ENCODE assay signal across 26 cellular contexts in genomic region chr1:167387251-167387910, GRCh38.
A peak's percentile ranks its signal among the peaks of the same experiment; 100 is the strongest.
DNase-seq lines count a peak whose midpoint lies in the region; ATAC-seq, FAIRE-seq and TF ChIP-seq lines count a peak whose summit lies in the region.
"Had no signal": no experiment of that assay in that cellular context is flagged by ENCODE, and none has a peak within 500 bp of the region (broad histone marks: within the 10 kb centered on the region; RNA-seq: fewer than 3 reads in every experiment).

No MANE protein-coding gene starts in this region.

- H3K27me3 ChIP-seq in left ventricle myocardium inferior (ENCODE audit: low read depth) (no peaks in the 10 kb centered on the region), endothelial cell of umbilical vein (ENCODE audit: control insufficient read depth in 2 of 2, insufficient read depth in 2 of 2, low read length in 2 of 2) (no peaks in the 10 kb centered on the region)
- H3K27me3 ChIP-seq: dorsolateral prefrontal cortex, vagina had no signal

- H3K27ac ChIP-seq in left ventricle myocardium inferior (replicated peaks) (no peak overlapping the region), endothelial cell of umbilical vein (ENCODE audit: insufficient read depth, low read depth, low read length) (no peak overlapping the region)
- H3K27ac ChIP-seq: dorsolateral prefrontal cortex, KMS-11, parathyroid adenoma, vagina had no signal

- H3K4me1 ChIP-seq in left ventricle myocardium inferior (peaks cover 7% of the 10 kb centered on the region), endothelial cell of umbilical vein (ENCODE audit: control insufficient read depth, extremely low read depth, insufficient read depth, low read length) (no peaks in the 10 kb centered on the region)
- H3K4me1 ChIP-seq: parathyroid adenoma, vagina had no signal

- TF ChIP-seq POLR2A in endothelial cell of umbilical vein (IDR thresholded peaks at IDR 0.05; ENCODE audit: low read depth, low read length): no peak

- H3K9me3 Mint-ChIP-seq in nephron progenitor cell: no peaks in the 10 kb centered on the region
- H3K9me3 Mint-ChIP-seq: central memory CD8-positive, alpha-beta T cell; neural crest cell; stimulated activated naive CD8-positive, alpha-beta T cell treated with anti-CD3 and anti-CD28 coated beads, Interleukin-15, Interleukin-2, amounts not matched to agents 100 ng/mL and 50 ng/mL, for 24 hours had no signal

- ATAC-seq in left ventricle myocardium superior (peak; percentile 47), GM19351 (IDR thresholded peaks at IDR 0.05; ENCODE audit: unreplicated experiment) (no peak)
- ATAC-seq: sciatic nerve, SK-N-SH treated with all-trans-retinoic acid at 6 μM for 48 hours had no signal

- no peaks in the 10 kb centered on the region for H3K27me3 Mint-ChIP-seq in nephron progenitor cell (ENCODE audit: low read depth, poor library complexity)
- H3K27me3 Mint-ChIP-seq: B cell; central memory CD8-positive, alpha-beta T cell; stimulated activated naive CD8-positive, alpha-beta T cell treated with anti-CD3 and anti-CD28 coated beads, Interleukin-15, Interleukin-2, amounts not matched to agents 100 ng/mL and 50 ng/mL, for 24 hours had no signal

- no TSS peak for BruUV-seq in endothelial cell of umbilical vein (replicated peaks; lab: Mats Ljungman, UMichigan)

- dilution Hi-C loops in endothelial cell of umbilical vein (cut with MboI; ENCODE audit: extremely low pct_ligation_motif_present, low sequenced_read_pairs): no loop called here

- no peak for FAIRE-seq in endothelial cell of umbilical vein (lab: Jason Lieb, UNC)
- FAIRE-seq: G401.6, keratinocyte had no signal

- H3K9ac ChIP-seq in endothelial cell of umbilical vein (replicated peaks; ENCODE audit: extremely low read depth, insufficient read depth, low read length): no peak overlapping the region
- H3K9ac ChIP-seq: KMS-11, parathyroid adenoma had no signal

- H3K36me3 ChIP-seq in left ventricle myocardium inferior (peaks cover 47% of the 10 kb centered on the region), endothelial cell of umbilical vein (ENCODE audit: control insufficient read depth in 2 of 2, extremely low read depth in 1 of 2, insufficient read depth in 2 of 2, low read length in 2 of 2) (no peaks in the 10 kb centered on the region)

- intact Hi-C loops in left ventricle myocardium superior (cut with micrococcal nuclease) (no loop called here), left ventricle myocardium inferior (cut with micrococcal nuclease) (no loop called here), endothelial cell of umbilical vein (cut with micrococcal nuclease) (no loop called here)

- H3K4me3 ChIP-seq in left ventricle myocardium inferior: no peak overlapping the region
- H3K4me3 ChIP-seq in endothelial cell of umbilical vein (replicated peaks in 1 of 3; ENCODE audit: insufficient read depth in 1 of 3, low read depth in 1 of 3, low read length in 3 of 3): no peak overlapping the region
- H3K4me3 ChIP-seq: dorsolateral prefrontal cortex, vagina had no signal

- H3K9me1 ChIP-seq in endothelial cell of umbilical vein (replicated peaks; ENCODE audit: control insufficient read depth, extremely low read depth, insufficient read depth, low read length): no peaks in the 10 kb centered on the region

- H3K4me1 Mint-ChIP-seq in nephron progenitor cell: no peaks in the 10 kb centered on the region
- H3K4me1 Mint-ChIP-seq: B cell; central memory CD8-positive, alpha-beta T cell; neural crest cell had no signal

- no peak overlapping the region for H3K4me3 Mint-ChIP-seq in nephron progenitor cell
- H3K4me3 Mint-ChIP-seq: B cell; central memory CD8-positive, alpha-beta T cell; neural crest cell; stimulated activated naive CD8-positive, alpha-beta T cell treated with anti-CD3 and anti-CD28 coated beads, Interleukin-15, Interleukin-2, amounts not matched to agents 100 ng/mL and 50 ng/mL, for 24 hours had no signal

- POLR2A ChIA-PET in endothelial cell of umbilical vein (lab: Charles Lee): no interaction called here

- no peaks in the 10 kb centered on the region for H3K79me2 ChIP-seq in endothelial cell of umbilical vein (ENCODE audit: control insufficient read depth, insufficient read depth, low read length)
- H3K79me2 ChIP-seq: parathyroid adenoma had no signal

- CTCF ChIA-PET in endothelial cell of umbilical vein (lab: Charles Lee): interaction anchor here (1.0 to 1.3 kb wide), 3 partner anchors 15 to 18 kb away, joined by 3 to 4 read pairs (median 3); no protein-coding TSS in a partner anchor

- TF ChIP-seq CTCF in left ventricle myocardium inferior (IDR thresholded peaks at IDR 0.05; ENCODE audit: borderline replicate concordance): no peak
- no peak for TF ChIP-seq CTCF in endothelial cell of umbilical vein (IDR thresholded peaks at IDR 0.05; ENCODE audit: extremely low read depth in 1 of 2, insufficient read depth in 1 of 2, low read depth in 1 of 2, low read length in 2 of 2)
- no peak for TF ChIP-seq CTCF in nephron progenitor cell (IDR thresholded peaks at IDR 0.05)

- H3K27ac Mint-ChIP-seq in nephron progenitor cell: peak overlapping the region; percentile 34
- H3K27ac Mint-ChIP-seq: B cell; stimulated activated naive CD8-positive, alpha-beta T cell treated with anti-CD3 and anti-CD28 coated beads, Interleukin-15, Interleukin-2, amounts not matched to agents 100 ng/mL and 50 ng/mL, for 24 hours had no signal

- no peak for DNase-seq in left ventricle myocardium superior
- DNase-seq in left ventricle myocardium inferior: no peak
- no peak for DNase-seq in endothelial cell of umbilical vein (ENCODE audit: low read depth, low spot score)
- no peak for DNase-seq in nephron progenitor cell
- DNase-seq in NCI-H2196 (lab: John Stamatoyannopoulos, UW; ENCODE audit: unreplicated experiment): no peak
- DNase-seq in T-helper 1 cell: no peak
- no peak for DNase-seq in NCI-H1105 (lab: John Stamatoyannopoulos, UW)
- DNase-seq: activated CD8-positive, alpha-beta memory T cell treated with anti-CD3 and anti-CD28 coated beads for 24 hours; activated gamma-delta T cell; dorsolateral prefrontal cortex; mammary epithelial cell; MV-4-11; NCI-H510A; T-helper 2 cell had no signal

- H2AFZ ChIP-seq in endothelial cell of umbilical vein (ENCODE audit: low read depth, low read length): no peak overlapping the region
- H2AFZ ChIP-seq: parathyroid adenoma had no signal

- H3K36me3 Mint-ChIP-seq in nephron progenitor cell (ENCODE audit: low read depth): peaks cover 53% of the 10 kb centered on the region

- H4K20me1 ChIP-seq in endothelial cell of umbilical vein (replicated peaks; ENCODE audit: control insufficient read depth, extremely low read depth, insufficient read depth, low read length): no peaks in the 10 kb centered on the region

- no peak overlapping the region for H3K4me2 ChIP-seq in endothelial cell of umbilical vein (ENCODE audit: insufficient read depth, low read length)
- H3K4me2 ChIP-seq: KMS-11 had no signal

- H3K9me3 ChIP-seq in left ventricle myocardium inferior (replicated peaks) (no peaks in the 10 kb centered on the region), endothelial cell of umbilical vein (replicated peaks; ENCODE audit: control insufficient read depth, insufficient read depth, low read length) (no peaks in the 10 kb centered on the region)
- H3K9me3 ChIP-seq: vagina had no signal

TF ChIP-seq in endothelial cell of umbilical vein, 7 proteins besides CTCF, POLR2A, EP300 and RAD21:
- TF ChIP-seq FOS (IDR thresholded peaks at IDR 0.05; ENCODE audit: borderline replicate concordance, insufficient read depth, low read length) (peak; percentile 7), POLR2AphosphoS5 (IDR thresholded peaks at IDR 0.05; ENCODE audit: insufficient read depth, low read depth, low read length) (no peak)
TF ChIP-seq in endothelial cell of umbilical vein: peak in this region for 1.
